1 cellular context compared by ENCODE assay signal in the genomic region with DNA sequence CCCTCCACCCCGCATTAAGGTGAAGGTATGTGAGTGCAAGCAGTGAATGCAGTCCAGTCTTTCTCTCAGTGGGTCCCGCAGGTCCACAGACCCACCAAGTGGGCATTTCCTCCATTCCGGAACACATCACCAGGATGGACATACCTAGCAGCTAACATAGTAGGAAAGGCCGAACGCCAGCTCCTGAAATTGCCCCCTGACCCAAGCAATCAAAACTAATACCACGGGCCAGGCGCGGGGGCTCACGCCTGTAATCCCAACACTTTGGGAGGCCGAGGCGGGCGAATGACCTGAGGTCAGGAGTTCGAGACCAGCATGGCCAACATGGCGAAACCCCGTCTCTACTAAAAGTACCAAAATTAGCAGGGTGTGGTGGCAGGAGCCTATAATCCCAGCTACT.
TF ChIP-seq lines count a peak whose summit lies in the region.

No MANE protein-coding gene starts in this region.

TF ChIP-seq in SK-N-SH, 30 proteins besides CTCF, POLR2A, EP300 and RAD21 (continued from another document):
- TF ChIP-seq MEF2A (IDR thresholded peaks at IDR 0.05; ENCODE audit: borderline replicate concordance, low read depth) (no peak), YY1 (IDR thresholded peaks at IDR 0.05; ENCODE audit: low read depth) (no peak), RFX5 (IDR thresholded peaks at IDR 0.05; ENCODE audit: low read length) (no peak), EZH2phosphoT487 (IDR thresholded peaks at IDR 0.05; ENCODE audit: borderline replicate concordance, low read depth) (no peak), TEAD4 (IDR thresholded peaks at IDR 0.05; ENCODE audit: borderline replicate concordance, insufficient read depth) (no peak), TCF12 (IDR thresholded peaks at IDR 0.05) (no peak), NFIC (IDR thresholded peaks at IDR 0.05; ENCODE audit: borderline replicate concordance) (no peak), POLR2AphosphoS5 (IDR thresholded peaks at IDR 0.05; ENCODE audit: low read depth, low read length) (no peak), CHD2 (IDR thresholded peaks at IDR 0.05; ENCODE audit: low read length, partially characterized antibody) (no peak), SIN3A (IDR thresholded peaks at IDR 0.05; ENCODE audit: borderline replicate concordance, low read depth, low read length) (no peak), FOXJ3 (CRISPR knock-in tag; IDR thresholded peaks at IDR 0.05) (no peak), TAF1 (IDR thresholded peaks at IDR 0.05; ENCODE audit: borderline replicate concordance, low read depth, low read length) (no peak)
- TF ChIP-seq, protein P1, sequence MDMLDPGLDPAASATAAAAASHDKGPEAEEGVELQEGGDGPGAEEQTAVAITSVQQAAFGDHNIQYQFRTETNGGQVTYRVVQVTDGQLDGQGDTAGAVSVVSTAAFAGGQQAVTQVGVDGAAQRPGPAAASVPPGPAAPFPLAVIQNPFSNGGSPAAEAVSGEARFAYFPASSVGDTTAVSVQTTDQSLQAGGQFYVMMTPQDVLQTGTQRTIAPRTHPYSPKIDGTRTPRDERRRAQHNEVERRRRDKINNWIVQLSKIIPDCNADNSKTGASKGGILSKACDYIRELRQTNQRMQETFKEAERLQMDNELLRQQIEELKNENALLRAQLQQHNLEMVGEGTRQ (IDR thresholded peaks at IDR 0.05; ENCODE audit: borderline replicate concordance, low read depth, low read length) = no peak
